1 cellular context compared by ENCODE assay signal in genomic region chr5:4245076-4245475, GRCh38.
TF ChIP-seq lines count a peak whose summit lies in the region.

No MANE protein-coding gene starts in this region.

TF ChIP-seq in WTC11, 78 proteins besides CTCF, POLR2A, EP300 and RAD21 (continued from another document):
- no peak for TF ChIP-seq USF2 (CRISPR knock-in tag; IDR thresholded peaks at IDR 0.05)
- TF ChIP-seq ELF4 (CRISPR knock-in tag; IDR thresholded peaks at IDR 0.05; ENCODE audit: low read depth) = no peak
